In genomic region chr18:73980289-73980979, GRCh38 we compare ENCODE assay signal across 8 cellular contexts.
A peak's percentile ranks its signal among the peaks of the same experiment; 100 is the strongest.
DNase-seq lines count a peak whose midpoint lies in the region; ATAC-seq, FAIRE-seq and TF ChIP-seq lines count a peak whose summit lies in the region.

No MANE protein-coding gene starts in this region.

- DNase-seq in A172 (ENCODE audit: low spot score) (peak; percentile 40), RCC 7860 (ENCODE audit: low spot score) (peak; percentile 6), fibroblast of mammary gland (ENCODE audit: low read depth) (peak; percentile 51), SKM-1 (lab: John Stamatoyannopoulos, UW; ENCODE audit: unreplicated experiment) (no peak), globus pallidus (ENCODE audit: low spot score) (no peak)
- no peak for DNase-seq in activated CD4-positive, alpha-beta T cell treated with anti-CD3 and anti-CD28 coated beads for 4 hours

- ATAC-seq in HG03025 (IDR thresholded peaks at IDR 0.05; ENCODE audit: low FRiP score, unreplicated experiment): no peak

- TF ChIP-seq CTCF in GM12874 (IDR thresholded peaks at IDR 0.05; ENCODE audit: insufficient read depth, low read depth, low read length) (peak; percentile 9; the same call in 1 of the 2 replicates), fibroblast of mammary gland (conservative IDR thresholded peaks at IDR 0.05; ENCODE audit: control insufficient read depth, insufficient read depth, low read depth, low read length) (peak; percentile 57)

- H3K4me3 ChIP-seq in fibroblast of mammary gland (ENCODE audit: control insufficient read depth, low read depth, low read length): no peak overlapping the region

- no peak for FAIRE-seq in RCC 7860 (lab: Jason Lieb, UNC)

Comparison
In these comparisons a context has a peak if more than half of its experiments do, and no peak if none do; other contexts are left out.
1. DNase-seq: peak in A172 (single experiment), RCC 7860 (single experiment) and fibroblast of mammary gland (single experiment); none in SKM-1 (single experiment), activated CD4-positive, alpha-beta T cell treated with anti-CD3 and anti-CD28 coated beads for 4 hours (0 of 2) and globus pallidus (single experiment).